Comparison of ENCODE assay signal across 8 cellular contexts in genomic region chr15:90412356-90413194, GRCh38. TPM values are rescaled to one million over a fixed set of nuclear protein-coding genes. Genes with fewer than 3 reads are reported as not detected.
A peak's percentile ranks its signal among the peaks of the same experiment; 100 is the strongest.
DNase-seq lines count a peak whose midpoint lies in the region; ATAC-seq and TF ChIP-seq lines count a peak whose summit lies in the region.

No MANE protein-coding gene starts in this region.

- POLR2A ChIA-PET in HEK293 (lab: Yijun Ruan, JAX) = interaction anchor here (2.2 kb wide), 1 partner anchor 24 kb away, joined by 14 read pairs; the partner anchor contains the start of gene IQGAP1

- H3K36me3 ChIP-seq in HEK293 (ENCODE audit: control insufficient read depth in 2 of 2, insufficient read depth in 1 of 2, low read length in 2 of 2) = no peaks in the 10 kb centered on the region
- H3K36me3 ChIP-seq in upper lobe of left lung = peaks cover 0 to 6% (median 0%) of the 10 kb centered on the region in 4 donors

- H3K4me1 ChIP-seq in HEK293 (ENCODE audit: control insufficient read depth, insufficient read depth, low read length) = peaks cover 29% of the 10 kb centered on the region
- peaks cover 50 to 66% (median 57%) of the 10 kb centered on the region in 4 donors for H3K4me1 ChIP-seq in upper lobe of left lung

- WGBS in upper lobe of left lung, 2 donors = 29 to 39% methylated on average over 3 of the region's 3 CpGs

- peak in 3 of 4 donors; percentile 71 to 94 (median 80) for TF ChIP-seq EP300 in upper lobe of left lung (IDR thresholded peaks at IDR 0.05)

- peak; percentile 96 for DNase-seq in MV-4-11 (lab: John Stamatoyannopoulos, UW)
- peak; percentile 87 for DNase-seq in amniotic epithelial cell (ENCODE audit: low read depth)
- peak; percentile 94 for DNase-seq in islet precursor cell
- DNase-seq in upper lobe of left lung = peak in 1 of 2 donors; percentile 93
- DNase-seq in 8988T = no peak
- no peak for DNase-seq in amniotic stem cell (lab: John Stamatoyannopoulos, UW)

- TF ChIP-seq CTCF in HEK293 (tag by site-specific recombination; IDR thresholded peaks at IDR 0.05) (no peak), upper lobe of left lung (IDR thresholded peaks at IDR 0.05) (no peak)

- ATAC-seq in GM18499 (IDR thresholded peaks at IDR 0.05; ENCODE audit: insufficient read depth, unreplicated experiment) (peak; percentile 76), upper lobe of left lung (ENCODE audit: low FRiP score in 2 of 2) (peak; percentile 95 to 98)

- H3K4me3 ChIP-seq in HEK293 (ENCODE audit: low read depth, low read length) = no peak overlapping the region
- H3K4me3 ChIP-seq in upper lobe of left lung = peak overlapping the region in 1 of 4 donors; percentile 11

- H3K27ac ChIP-seq in HEK293 (ENCODE audit: extremely low read depth, low read depth, low read length) = no peak overlapping the region
- peak overlapping the region; percentile 78 to 85 (median 82) for H3K27ac ChIP-seq in upper lobe of left lung

- CTCF ChIA-PET in HEK293 (lab: Yijun Ruan, JAX) = interaction anchor here (0.6 to 2.9 kb wide), 6 partner anchors 11 to 459 kb away, joined by 3 to 18 read pairs (median 4); partner anchors contain the start of gene IQGAP1

- peak in 1 of 4 donors; percentile 26 for TF ChIP-seq POLR2A in upper lobe of left lung (IDR thresholded peaks at IDR 0.05)

- no peaks in the 10 kb centered on the region for H3K27me3 ChIP-seq in upper lobe of left lung

- no peaks in the 10 kb centered on the region for H3K9me3 ChIP-seq in HEK293 (ENCODE audit: control insufficient read depth, insufficient read depth, low read depth, low read length)
- no peaks in the 10 kb centered on the region for H3K9me3 ChIP-seq in upper lobe of left lung

TF ChIP-seq in HEK293, 187 proteins besides CTCF, POLR2A, EP300 and RAD21:
- TF ChIP-seq ZNF175 (tag by site-specific recombination; IDR thresholded peaks at IDR 0.05) (no peak), ZNF600 (tag by site-specific recombination; IDR thresholded peaks at IDR 0.05) (0 out of 2 replicates have a peak, but pooled peaks have one; percentile 35), KLF1 (tag by site-specific recombination; IDR thresholded peaks at IDR 0.05) (0 out of 2 replicates have a peak, but pooled peaks have one; percentile 42), REST (tag by site-specific recombination; IDR thresholded peaks at IDR 0.05) (0 out of 2 replicates have a peak, but pooled peaks have one; percentile 22), ZNF354C (tag by site-specific recombination; IDR thresholded peaks at IDR 0.05; ENCODE audit: borderline replicate concordance, low read depth) (no peak), PRDM1 (tag by site-specific recombination; IDR thresholded peaks at IDR 0.05) (0 out of 2 replicates have a peak, but pooled peaks have one; percentile 59), ZNF624 (tag by site-specific recombination; IDR thresholded peaks at IDR 0.05) (no peak), HOXC10 (CRISPR knock-in tag; IDR thresholded peaks at IDR 0.05) (no peak), PRDM10 (tag by site-specific recombination; IDR thresholded peaks at IDR 0.05) (peak; percentile 93)

RNA-seq across cellular contexts. Expression of gene IQGAP1, which starts 24.5 kb away (rescaled TPM):
- 100 to 1,000 TPM; 216 to 502 (median 344) TPM for total RNA-seq in upper lobe of left lung

Comparison
In these comparisons a context has a peak if more than half of its experiments do, and no peak if none do; other contexts are left out.
1. DNase-seq: peak in MV-4-11 (single experiment), amniotic epithelial cell (single experiment) and islet precursor cell (single experiment); none in 8988T (single experiment) and amniotic stem cell (single experiment).